ENCODE assay signal across 36 cellular contexts in genomic region chr5:104774372-104774771, GRCh38.
"Had no signal": no experiment of that assay in that cellular context is flagged by ENCODE, and none has a peak within 500 bp of the region (broad histone marks: within the 10 kb centered on the region; RNA-seq: fewer than 3 reads in every experiment).

No MANE protein-coding gene starts in this region.

- H3K4me3 Mint-ChIP-seq: activated B cell treated with CpG ODN at 0.5 μM for 24 hours; activated CD4-positive, alpha-beta memory T cell treated with anti-CD3 and anti-CD28 coated beads for 36 hours; activated CD4-positive, alpha-beta T cell treated with anti-CD3 and anti-CD28 coated beads, Interleukin-2, amount 10 ng/mL, durations not matched to agents 24 days and 14 days; activated CD8-positive, alpha-beta T cell treated with anti-CD3 and anti-CD28 coated beads for 36 hours; activated naive CD4-positive, alpha-beta T cell treated with anti-CD3 and anti-CD28 coated beads, Interleukin-2, amount 10 ng/mL, durations not matched to agents 7 days and 5 days; activated naive CD4-positive, alpha-beta T cell treated with anti-CD3 and anti-CD28 coated beads, Interleukin-2, amount 50 U/mL, for 24 hours; activated naive CD8-positive, alpha-beta T cell; activated naive CD8-positive, alpha-beta T cell treated with anti-CD3 and anti-CD28 coated beads, Interleukin-2, amount 10 ng/mL, durations not matched to agents 7 days and 5 days; activated naive CD8-positive, alpha-beta T cell treated with anti-CD3 and anti-CD28 coated beads, Interleukin-2, amount 50 U/mL, for 24 hours; activated T-cell treated with anti-CD3 and anti-CD28 coated beads, Interleukin-2, amount 50 U/mL, for 4 hours; activated T-cell treated with anti-CD3 and anti-CD28 coated beads, Interleukin-2, amount 50 U/mL, for 72 hours; activated T-helper 1 cell treated with anti-CD3 and anti-CD28 coated beads, Interleukin-12 subunit alpha, Interleukin-12 subunit beta, Interleukin-2, Interleukin-4 antibody, amounts not matched to agents 30 ng/mL and 10 ng/mL and 1 ng/mL, durations not matched to agents 14 hours and 24 hours and 36 hours; activated T-helper 17 cell treated with anti-CD3 and anti-CD28 coated beads, Interleukin-2, amount 50 U/mL, for 72 hours; brain; central memory CD8-positive, alpha-beta T cell; T-helper 1 cell treated with Interleukin-12 subunit alpha and Interleukin-12 subunit beta and Interleukin-4 antibody, amounts not matched to agents 30 μg/mL and 1 μg/mL, for 36 hours; T-helper 2 cell treated with Interferon-gamma antibody and Interleukin-4, amounts not matched to agents 5 μg/mL and 100 μg/mL, for 36 hours had no signal

- H3K27ac Mint-ChIP-seq: activated B cell treated with CpG ODN at 0.5 μM for 24 hours; activated CD4-positive, alpha-beta memory T cell treated with anti-CD3 and anti-CD28 coated beads for 36 hours; activated CD4-positive, alpha-beta T cell treated with anti-CD3 and anti-CD28 coated beads, Interleukin-2, amount 10 ng/mL, durations not matched to agents 24 days and 14 days; activated CD8-positive, alpha-beta T cell treated with anti-CD3 and anti-CD28 coated beads for 36 hours; activated naive CD4-positive, alpha-beta T cell treated with anti-CD3 and anti-CD28 coated beads, Interleukin-2, amount 10 ng/mL, durations not matched to agents 7 days and 5 days; activated naive CD4-positive, alpha-beta T cell treated with anti-CD3 and anti-CD28 coated beads, Interleukin-2, amount 50 U/mL, for 24 hours; activated naive CD8-positive, alpha-beta T cell; activated naive CD8-positive, alpha-beta T cell treated with anti-CD3 and anti-CD28 coated beads, Interleukin-2, amount 10 ng/mL, durations not matched to agents 7 days and 5 days; activated naive CD8-positive, alpha-beta T cell treated with anti-CD3 and anti-CD28 coated beads, Interleukin-2, amount 50 U/mL, for 24 hours; activated T-cell treated with anti-CD3 and anti-CD28 coated beads, Interleukin-2, amount 50 U/mL, for 72 hours; activated T-helper 1 cell treated with anti-CD3 and anti-CD28 coated beads, Interleukin-12 subunit alpha, Interleukin-12 subunit beta, Interleukin-2, Interleukin-4 antibody, amounts not matched to agents 30 ng/mL and 10 ng/mL and 1 ng/mL, durations not matched to agents 14 hours and 24 hours and 36 hours; activated T-helper 17 cell treated with anti-CD3 and anti-CD28 coated beads, Interleukin-2, amount 50 U/mL, for 72 hours; brain; T-helper 1 cell treated with Interleukin-12 subunit alpha and Interleukin-12 subunit beta and Interleukin-4 antibody, amounts not matched to agents 30 μg/mL and 1 μg/mL, for 36 hours; T-helper 2 cell treated with Interferon-gamma antibody and Interleukin-4, amounts not matched to agents 5 μg/mL and 100 μg/mL, for 36 hours had no signal

- H3K36me3 ChIP-seq: ascending aorta, cardiac muscle cell had no signal

- H3K4me3 ChIP-seq: ascending aorta, cardiac muscle cell had no signal

- H3K9me3 ChIP-seq: ascending aorta had no signal

- H3K36me3 Mint-ChIP-seq: activated CD4-positive, alpha-beta memory T cell treated with anti-CD3 and anti-CD28 coated beads for 36 hours; activated naive CD4-positive, alpha-beta T cell treated with anti-CD3 and anti-CD28 coated beads, Interleukin-2, amount 10 ng/mL, durations not matched to agents 7 days and 5 days; activated naive CD4-positive, alpha-beta T cell treated with anti-CD3 and anti-CD28 coated beads, Interleukin-2, amount 50 U/mL, for 24 hours; activated naive CD8-positive, alpha-beta T cell; activated naive CD8-positive, alpha-beta T cell treated with anti-CD3 and anti-CD28 coated beads, Interleukin-2, amount 10 ng/mL, durations not matched to agents 7 days and 5 days; brain had no signal

- H3K27me3 ChIP-seq: ascending aorta, cardiac muscle cell had no signal

- H3K27me3 Mint-ChIP-seq: activated B cell treated with CpG ODN at 0.5 μM for 24 hours; activated CD4-positive, alpha-beta memory T cell treated with anti-CD3 and anti-CD28 coated beads for 36 hours; activated CD4-positive, alpha-beta T cell treated with anti-CD3 and anti-CD28 coated beads, Interleukin-2, amount 10 ng/mL, durations not matched to agents 24 days and 14 days; activated CD8-positive, alpha-beta T cell treated with anti-CD3 and anti-CD28 coated beads for 36 hours; activated naive CD4-positive, alpha-beta T cell treated with anti-CD3 and anti-CD28 coated beads, Interleukin-2, amount 10 ng/mL, durations not matched to agents 7 days and 5 days; activated naive CD4-positive, alpha-beta T cell treated with anti-CD3 and anti-CD28 coated beads, Interleukin-2, amount 50 U/mL, for 24 hours; activated naive CD8-positive, alpha-beta T cell; activated naive CD8-positive, alpha-beta T cell treated with anti-CD3 and anti-CD28 coated beads, Interleukin-2, amount 10 ng/mL, durations not matched to agents 7 days and 5 days; activated naive CD8-positive, alpha-beta T cell treated with anti-CD3 and anti-CD28 coated beads, Interleukin-2, amount 50 U/mL, for 24 hours; activated T-helper 17 cell treated with anti-CD3 and anti-CD28 coated beads, Interleukin-2, amount 50 U/mL, for 72 hours; brain; central memory CD8-positive, alpha-beta T cell had no signal

- H3K9me3 Mint-ChIP-seq: activated CD4-positive, alpha-beta T cell treated with anti-CD3 and anti-CD28 coated beads, Interleukin-2, amount 10 ng/mL, durations not matched to agents 24 days and 14 days; activated naive CD4-positive, alpha-beta T cell treated with anti-CD3 and anti-CD28 coated beads, Interleukin-2, amount 50 U/mL, for 24 hours; activated naive CD8-positive, alpha-beta T cell treated with anti-CD3 and anti-CD28 coated beads, Interleukin-2, amount 10 ng/mL, durations not matched to agents 7 days and 5 days; activated T-helper 1 cell treated with anti-CD3 and anti-CD28 coated beads, Interleukin-12 subunit alpha, Interleukin-12 subunit beta, Interleukin-2, Interleukin-4 antibody, amounts not matched to agents 30 ng/mL and 10 ng/mL and 1 ng/mL, durations not matched to agents 14 hours and 24 hours and 36 hours; activated T-helper 17 cell treated with anti-CD3 and anti-CD28 coated beads, Interleukin-2, amount 50 U/mL, for 72 hours; central memory CD8-positive, alpha-beta T cell; T-helper 1 cell treated with Interleukin-12 subunit alpha and Interleukin-12 subunit beta and Interleukin-4 antibody, amounts not matched to agents 30 μg/mL and 1 μg/mL, for 36 hours had no signal

- DNase-seq: activated B cell treated with CpG ODN at 0.5 μM for 24 hours; activated CD4-positive, alpha-beta memory T cell treated with anti-CD3 and anti-CD28 coated beads for 36 hours; activated CD4-positive, alpha-beta T cell treated with anti-CD3 and anti-CD28 coated beads for 4 hours; activated CD4-positive, alpha-beta T cell treated with anti-CD3 and anti-CD28 coated beads, Interleukin-2, amount 10 ng/mL, durations not matched to agents 24 days and 14 days; activated CD4-positive, alpha-beta T cell treated with anti-CD3 and anti-CD28 coated beads, Interleukin-2, amount 50 U/mL, for 1 hour; activated CD4-positive, alpha-beta T cell treated with anti-CD3 and anti-CD28 coated beads, Interleukin-2, amount 50 U/mL, for 4 hours; activated CD4-positive, CD25-positive, alpha-beta regulatory T cell treated with anti-CD3 and anti-CD28 coated beads, Interleukin-2, amount 50 U/mL, for 72 hours; activated CD8-positive, alpha-beta memory T cell treated with anti-CD3 and anti-CD28 coated beads, Interleukin-2, amount 50 U/mL, for 4 hours; activated CD8-positive, alpha-beta T cell treated with anti-CD3 and anti-CD28 coated beads for 36 hours; activated effector memory CD4-positive, alpha-beta T cell treated with anti-CD3 and anti-CD28 coated beads, Interleukin-2, amount 50 U/mL, for 16 hours; activated gamma-delta T cell treated with Interleukin-2 at 50 U/mL for 16 hours; activated naive CD4-positive, alpha-beta T cell; activated naive CD4-positive, alpha-beta T cell treated with anti-CD3 and anti-CD28 coated beads, Interleukin-2, amount 10 ng/mL, durations not matched to agents 7 days and 5 days; activated naive CD8-positive, alpha-beta T cell treated with anti-CD3 and anti-CD28 coated beads, Interleukin-2, amount 10 ng/mL, durations not matched to agents 7 days and 5 days; activated naive CD8-positive, alpha-beta T cell treated with anti-CD3 and anti-CD28 coated beads, Interleukin-2, amount 50 U/mL, for 24 hours; activated T-cell treated with anti-CD3 and anti-CD28 coated beads for 4 hours; activated T-cell treated with anti-CD3 and anti-CD28 coated beads, Interleukin-2, amount 50 U/mL, for 1 hour; activated T-cell treated with anti-CD3 and anti-CD28 coated beads, Interleukin-2, amount 50 U/mL, for 4 hours; activated T-cell treated with anti-CD3 and anti-CD28 coated beads, Interleukin-2, amount 50 U/mL, for 72 hours; amygdala; anterior cingulate cortex; caudate nucleus; T-helper 1 cell; T-helper 2 cell; T-helper 9 cell had no signal

- H3K4me1 Mint-ChIP-seq: activated B cell treated with CpG ODN at 0.5 μM for 24 hours; activated CD4-positive, alpha-beta T cell treated with anti-CD3 and anti-CD28 coated beads, Interleukin-2, amount 10 ng/mL, durations not matched to agents 24 days and 14 days; activated naive CD4-positive, alpha-beta T cell treated with anti-CD3 and anti-CD28 coated beads, Interleukin-2, amount 10 ng/mL, durations not matched to agents 7 days and 5 days; activated naive CD4-positive, alpha-beta T cell treated with anti-CD3 and anti-CD28 coated beads, Interleukin-2, amount 50 U/mL, for 24 hours; activated naive CD8-positive, alpha-beta T cell treated with anti-CD3 and anti-CD28 coated beads, Interleukin-2, amount 10 ng/mL, durations not matched to agents 7 days and 5 days; activated naive CD8-positive, alpha-beta T cell treated with anti-CD3 and anti-CD28 coated beads, Interleukin-2, amount 50 U/mL, for 24 hours; activated T-helper 17 cell treated with anti-CD3 and anti-CD28 coated beads, Interleukin-2, amount 50 U/mL, for 72 hours; central memory CD8-positive, alpha-beta T cell had no signal

- H3K27ac ChIP-seq: ascending aorta, cardiac muscle cell, VCaP had no signal

- ATAC-seq: activated CD8-positive, alpha-beta T cell treated with anti-CD3 and anti-CD28 coated beads for 36 hours; activated naive CD8-positive, alpha-beta T cell treated with anti-CD3 and anti-CD28 coated beads, Interleukin-2, amount 50 U/mL, for 24 hours; activated T-cell treated with anti-CD3 and anti-CD28 coated beads, Interleukin-2, amount 50 U/mL, for 4 hours; activated T-cell treated with anti-CD3 and anti-CD28 coated beads, Interleukin-2, amount 50 U/mL, for 72 hours; activated T-helper 17 cell treated with anti-CD3 and anti-CD28 coated beads, Interleukin-2, amount 50 U/mL, for 72 hours had no signal

- H3K4me1 ChIP-seq: ascending aorta had no signal
